Comparison of ENCODE assay signal across 8 cellular contexts in the genomic region with DNA sequence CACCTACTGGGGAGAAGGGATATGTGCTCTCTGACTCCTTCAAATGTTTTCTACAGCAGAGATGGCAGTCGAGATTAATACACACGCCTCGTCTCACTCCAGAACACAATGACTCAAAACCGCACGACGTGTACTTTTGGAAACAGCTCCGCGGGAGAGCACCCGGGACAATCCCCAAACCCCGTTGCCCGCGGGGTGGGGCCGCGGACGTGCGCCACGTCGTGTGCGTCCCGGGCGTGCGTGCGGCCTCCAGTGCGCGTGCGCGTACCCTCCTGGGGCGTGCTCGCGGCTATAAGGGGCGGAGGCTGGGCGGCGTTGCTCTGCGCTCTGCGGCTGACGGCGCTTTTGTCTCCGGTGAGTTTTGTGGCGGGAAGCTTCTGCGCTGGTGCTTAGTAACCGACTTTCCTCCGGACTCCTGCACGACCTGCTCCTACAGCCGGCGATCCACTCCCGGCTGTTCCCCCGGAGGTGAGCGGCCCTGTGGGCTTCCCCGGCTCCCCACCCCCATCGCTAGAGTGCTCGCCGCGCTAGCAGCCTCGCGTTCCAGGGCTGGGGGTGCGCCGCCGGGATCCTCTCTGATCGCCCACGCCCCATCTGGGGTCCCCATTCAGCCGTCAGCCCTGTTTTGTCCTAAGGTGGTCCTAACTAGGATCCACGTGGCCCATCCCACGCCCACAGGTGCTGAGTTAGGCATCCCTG. TPM values are rescaled to one million over a fixed set of nuclear protein-coding genes. Genes with fewer than 3 reads are reported as not detected.
A peak's percentile ranks its signal among the peaks of the same experiment; 100 is the strongest.
DNase-seq lines count a peak whose midpoint lies in the region; ATAC-seq and TF ChIP-seq lines count a peak whose summit lies in the region.

A gene with protein sequence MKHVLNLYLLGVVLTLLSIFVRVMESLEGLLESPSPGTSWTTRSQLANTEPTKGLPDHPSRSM (plus strand): TSS at position 323 of the 699 bp plus-strand sequence. CDS start 1,391 bp downstream, outside the sequence.

- under 1% methylated on average over 54 of the region's 63 CpGs for WGBS in SK-N-SH (ENCODE audit: low lambda C conversion rate)
- WGBS in suprapubic skin, result 0% methylated on average over 6 of the region's 63 CpGs

- peaks cover 9 to 11% of the 10 kb centered on the region in 2 experiments for H3K36me3 ChIP-seq in SK-N-SH (replicated peaks in 1 of 2; ENCODE audit: control insufficient read depth in 1 of 2, insufficient read depth in 2 of 2, low read length in 1 of 2)
- H3K36me3 ChIP-seq in suprapubic skin, result no peaks in the 10 kb centered on the region

- peak; percentile 15 to 75 for TF ChIP-seq POLR2A in suprapubic skin (IDR thresholded peaks at IDR 0.05)

- H3K9me3 ChIP-seq in SK-N-SH, result no peaks in the 10 kb centered on the region
- H3K9me3 ChIP-seq in suprapubic skin, result no peaks in the 10 kb centered on the region

- H3K4me3 ChIP-seq in SK-N-SH (ENCODE audit: low read depth in 2 of 2, low read length in 1 of 2) (peak within 1 kb of the TSS; percentile 89 to 99), suprapubic skin (peak within 1 kb of the TSS; percentile 93)

- TF ChIP-seq RAD21 in SK-N-SH (IDR thresholded peaks at IDR 0.05; ENCODE audit: low read length), result no peak

- CTCF ChIA-PET in GM10248 (lab: Yijun Ruan, JAX), result interaction anchor here (0.9 to 7.9 kb wide), 10 partner anchors 12 to 58 kb away, joined by 3 to 143 read pairs (median 4); no protein-coding TSS in a partner anchor
- CTCF ChIA-PET in SK-N-SH (lab: Yijun Ruan, JAX), result interaction anchor here (0.7 to 8.9 kb wide), 17 partner anchors 9 to 427 kb away, joined by 3 to 187 read pairs (median 6); a partner anchor contains a TSS

- peaks cover 26% of the 10 kb centered on the region for H3F3A ChIP-seq in SK-N-SH (replicated peaks; ENCODE audit: insufficient read depth)

- peak within 1 kb of the TSS; percentile 90 for H3K4me3 Mint-ChIP-seq in activated naive CD4-positive, alpha-beta T cell treated with anti-CD3 and anti-CD28 coated beads, Interleukin-2, amount 50 U/mL, for 24 hours

- TF ChIP-seq CTCF in GM10248 (IDR thresholded peaks at IDR 0.05; ENCODE audit: control extremely low read depth, extremely low read depth, low read depth, missing control alignments), result no peak
- no peak for TF ChIP-seq CTCF in SK-N-SH (IDR thresholded peaks at IDR 0.05)
- TF ChIP-seq CTCF in suprapubic skin (IDR thresholded peaks at IDR 0.05), result no peak

- H3K4me1 ChIP-seq in SK-N-SH (ENCODE audit: control insufficient read depth in 1 of 2, insufficient read depth in 2 of 2, low read depth in 1 of 2, low read length in 1 of 2), result peaks cover 25 to 38% of the 10 kb centered on the region in 2 experiments; a peak in 3 of 4 replicates
- peaks cover 68% of the 10 kb centered on the region for H3K4me1 ChIP-seq in suprapubic skin

- peak in 1 of 2 experiments; percentile 20; a peak in 1 of 4 replicates for TF ChIP-seq EP300 in SK-N-SH (IDR thresholded peaks at IDR 0.05; ENCODE audit: borderline replicate concordance in 1 of 2, low read depth in 1 of 2, low read length in 1 of 2)
- TF ChIP-seq EP300 in suprapubic skin (IDR thresholded peaks at IDR 0.05), result no peak

- POLR2A ChIA-PET in GM10248 (lab: Yijun Ruan, JAX) (no interaction called here), SK-N-SH (lab: Yijun Ruan, JAX) (interaction anchor here (0.8 to 2.2 kb wide), 11 partner anchors 9 to 108 kb away, joined by 3 to 9 read pairs (median 4); a partner anchor contains a TSS)

- peak within 1 kb of the TSS; percentile 98 for H3K27ac Mint-ChIP-seq in activated naive CD4-positive, alpha-beta T cell treated with anti-CD3 and anti-CD28 coated beads, Interleukin-2, amount 50 U/mL, for 24 hours

- peaks cover 17% of the 10 kb centered on the region for H4K20me1 ChIP-seq in SK-N-SH (ENCODE audit: insufficient read depth)

- H3K27me3 ChIP-seq in SK-N-SH (ENCODE audit: insufficient read depth) (no peaks in the 10 kb centered on the region), suprapubic skin (no peaks in the 10 kb centered on the region)

- DNase-seq in GM10248 (ENCODE audit: extremely low spot score) (peak; percentile 97), NCI-H1092 (lab: John Stamatoyannopoulos, UW) (peak; percentile 92), SK-N-SH (peak; percentile 99), glomerular endothelial cell (ENCODE audit: extremely low read depth, low read depth, low spot score) (no peak), occipital lobe (lab: John Stamatoyannopoulos, UW) (peak; percentile 88), suprapubic skin (ENCODE audit: low spot score in 2 of 2) (peak; percentile 94 to 96)

- peaks cover 46% of the 10 kb centered on the region for H3K4me1 Mint-ChIP-seq in activated naive CD4-positive, alpha-beta T cell treated with anti-CD3 and anti-CD28 coated beads, Interleukin-2, amount 50 U/mL, for 24 hours

- peak within 1 kb of the TSS; percentile 94 for H2AFZ ChIP-seq in SK-N-SH (ENCODE audit: low read depth)

- H3K27me3 Mint-ChIP-seq in activated naive CD4-positive, alpha-beta T cell treated with anti-CD3 and anti-CD28 coated beads, Interleukin-2, amount 50 U/mL, for 24 hours, result peaks cover 7% of the 10 kb centered on the region

- H3K4me2 ChIP-seq in SK-N-SH, result peak within 1 kb of the TSS; percentile 97

- H3K27ac ChIP-seq in SK-N-SH (ENCODE audit: low read depth in 2 of 2, low read length in 1 of 2) (peak within 1 kb of the TSS; percentile 81 to 91), suprapubic skin (peak within 1 kb of the TSS; percentile 96)

- H3K36me3 Mint-ChIP-seq in activated naive CD4-positive, alpha-beta T cell treated with anti-CD3 and anti-CD28 coated beads, Interleukin-2, amount 50 U/mL, for 24 hours, result peaks cover 5% of the 10 kb centered on the region

- ATAC-seq in HG02610 (IDR thresholded peaks at IDR 0.05; ENCODE audit: unreplicated experiment), result peak; percentile 88

- H3K79me2 ChIP-seq in SK-N-SH (ENCODE audit: insufficient read depth), result peaks cover 50% of the 10 kb centered on the region

- peak within 1 kb of the TSS; percentile 91 for H3K9ac ChIP-seq in SK-N-SH

- no peaks in the 10 kb centered on the region for H3K9me3 Mint-ChIP-seq in activated naive CD4-positive, alpha-beta T cell treated with anti-CD3 and anti-CD28 coated beads, Interleukin-2, amount 50 U/mL, for 24 hours

- no peaks in the 10 kb centered on the region for H3K9me2 ChIP-seq in SK-N-SH

TF ChIP-seq in SK-N-SH, 30 proteins besides CTCF, POLR2A, EP300 and RAD21 (continues in another document):
- TF ChIP-seq SIN3A (IDR thresholded peaks at IDR 0.05; ENCODE audit: borderline replicate concordance, low read depth, low read length), result peak; percentile 55; the same call in 1 of the 2 replicates
- 0 out of 2 replicates have a peak, but pooled peaks have one; percentile 6 for TF ChIP-seq GATA2 (CRISPR knock-in tag; IDR thresholded peaks at IDR 0.05)
- TF ChIP-seq RCOR1 (IDR thresholded peaks at IDR 0.05; ENCODE audit: low read length), result peak; percentile 24
- TF ChIP-seq, protein P1, sequence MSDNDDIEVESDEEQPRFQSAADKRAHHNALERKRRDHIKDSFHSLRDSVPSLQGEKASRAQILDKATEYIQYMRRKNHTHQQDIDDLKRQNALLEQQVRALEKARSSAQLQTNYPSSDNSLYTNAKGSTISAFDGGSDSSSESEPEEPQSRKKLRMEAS (IDR thresholded peaks at IDR 0.05; ENCODE audit: low read depth), result peak; percentile 95
- no peak for TF ChIP-seq MEF2A (IDR thresholded peaks at IDR 0.05; ENCODE audit: borderline replicate concordance, low read depth)
- TF ChIP-seq ELF1 (IDR thresholded peaks at IDR 0.05), result no peak
- peak; percentile 5; the same call in 1 of the 2 replicates for TF ChIP-seq JUND (IDR thresholded peaks at IDR 0.05)
- TF ChIP-seq, protein P2, sequence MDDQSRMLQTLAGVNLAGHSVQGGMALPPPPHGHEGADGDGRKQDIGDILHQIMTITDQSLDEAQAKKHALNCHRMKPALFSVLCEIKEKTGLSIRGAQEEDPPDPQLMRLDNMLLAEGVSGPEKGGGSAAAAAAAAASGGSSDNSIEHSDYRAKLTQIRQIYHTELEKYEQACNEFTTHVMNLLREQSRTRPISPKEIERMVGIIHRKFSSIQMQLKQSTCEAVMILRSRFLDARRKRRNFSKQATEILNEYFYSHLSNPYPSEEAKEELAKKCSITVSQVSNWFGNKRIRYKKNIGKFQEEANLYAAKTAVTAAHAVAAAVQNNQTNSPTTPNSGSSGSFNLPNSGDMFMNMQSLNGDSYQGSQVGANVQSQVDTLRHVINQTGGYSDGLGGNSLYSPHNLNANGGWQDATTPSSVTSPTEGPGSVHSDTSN (IDR thresholded peaks at IDR 0.05), result no peak
- TF ChIP-seq, protein P3, sequence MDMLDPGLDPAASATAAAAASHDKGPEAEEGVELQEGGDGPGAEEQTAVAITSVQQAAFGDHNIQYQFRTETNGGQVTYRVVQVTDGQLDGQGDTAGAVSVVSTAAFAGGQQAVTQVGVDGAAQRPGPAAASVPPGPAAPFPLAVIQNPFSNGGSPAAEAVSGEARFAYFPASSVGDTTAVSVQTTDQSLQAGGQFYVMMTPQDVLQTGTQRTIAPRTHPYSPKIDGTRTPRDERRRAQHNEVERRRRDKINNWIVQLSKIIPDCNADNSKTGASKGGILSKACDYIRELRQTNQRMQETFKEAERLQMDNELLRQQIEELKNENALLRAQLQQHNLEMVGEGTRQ (IDR thresholded peaks at IDR 0.05; ENCODE audit: borderline replicate concordance, low read depth, low read length), result no peak
- peak; percentile 35; the same call in 1 of the 2 replicates for TF ChIP-seq TCF12 (IDR thresholded peaks at IDR 0.05)
- TF ChIP-seq TEAD4 (IDR thresholded peaks at IDR 0.05; ENCODE audit: borderline replicate concordance, insufficient read depth), result no peak
- TF ChIP-seq RFX5 (IDR thresholded peaks at IDR 0.05; ENCODE audit: low read length), result 0 out of 2 replicates have a peak, but pooled peaks have one; percentile 15
- TF ChIP-seq FOSL2 (IDR thresholded peaks at IDR 0.05; ENCODE audit: borderline replicate concordance, low read depth), result peak; percentile 35; the same call in 1 of the 2 replicates
- TF ChIP-seq NRF1 (IDR thresholded peaks at IDR 0.05; ENCODE audit: low read depth, low read length), result peak; percentile 97
- TF ChIP-seq POLR2AphosphoS5 (IDR thresholded peaks at IDR 0.05; ENCODE audit: low read depth, low read length), result peak; percentile 98

RNA-seq across cellular contexts. Expression of the gene that starts here (rescaled TPM):
- 24.0 and 29.1 TPM in 2 replicates for polyA plus RNA-seq in SK-N-SH (2012; rRNA removed)
- polyA plus RNA-seq in SK-N-SH (2012; cell fraction: cytosol; rRNA removed), result 20.5 and 25.9 TPM in 2 replicates
- 31.2 and 40.6 TPM in 2 replicates for polyA plus RNA-seq in SK-N-SH (2012; cell fraction: nucleus; rRNA removed)
- total RNA-seq in glomerular endothelial cell (11.6 and 16.6 TPM in 2 replicates), occipital lobe (27.5 TPM), suprapubic skin (10 to 100 TPM; 16.0 to 35.8 (median 32.8) TPM)
